ENCODE assay signal across 16 cellular contexts in genomic region chr18:39969813-39970494, GRCh38.
"Had no signal": no experiment of that assay in that cellular context is flagged by ENCODE, and none has a peak within 500 bp of the region (broad histone marks: within the 10 kb centered on the region; RNA-seq: fewer than 3 reads in every experiment).

No MANE protein-coding gene starts in this region.

- H3K4me3 ChIP-seq: cardiac muscle cell, psoas muscle, suprapubic skin had no signal

- H3K4me1 ChIP-seq: psoas muscle, suprapubic skin had no signal

- H3K27ac ChIP-seq: cardiac muscle cell, psoas muscle, suprapubic skin had no signal

- H3K9me3 ChIP-seq: psoas muscle, suprapubic skin had no signal

- H3K27me3 ChIP-seq: cardiac muscle cell, suprapubic skin had no signal

- DNase-seq: activated CD4-positive, alpha-beta memory T cell treated with anti-CD3 and anti-CD28 coated beads for 36 hours; activated naive CD8-positive, alpha-beta T cell treated with anti-CD3 and anti-CD28 coated beads, Interleukin-2, amount 10 ng/mL, durations not matched to agents 7 days and 5 days; activated T-cell treated with anti-CD3 and anti-CD28 coated beads, Interleukin-2, amount 50 U/mL, for 48 hours; anterior cingulate cortex; effector CD8-positive, alpha-beta T cell; erythroblast; glutamatergic neuron; immature natural killer cell; left colon; psoas muscle; stimulated activated CD4-positive, alpha-beta T cell treated with anti-CD3 and anti-CD28 coated beads, Interleukin-4, amount 100 ng/mL, for 1 hour; stimulated activated CD8-positive, alpha-beta memory T cell treated with anti-CD3 and anti-CD28 coated beads, Interleukin-4, amount 100 ng/mL, for 48 hours; stimulated activated naive CD8-positive, alpha-beta T cell treated with anti-CD3 and anti-CD28 coated beads, Interleukin-15, Interleukin-2, amounts not matched to agents 100 U/mL and 50 U/mL, for 24 hours had no signal

- ATAC-seq: left colon; psoas muscle; sciatic nerve; stimulated activated naive CD8-positive, alpha-beta T cell treated with anti-CD3 and anti-CD28 coated beads, Interleukin-15, Interleukin-2, amounts not matched to agents 100 U/mL and 50 U/mL, for 24 hours had no signal

- H3K36me3 ChIP-seq: cardiac muscle cell, suprapubic skin had no signal
